Comparison of ENCODE assay signal across 8 cellular contexts in genomic region chr1:89762801-89763648, GRCh38. TPM values are rescaled to one million over a fixed set of nuclear protein-coding genes. Genes with fewer than 3 reads are reported as not detected.
A peak's percentile ranks its signal among the peaks of the same experiment; 100 is the strongest.
DNase-seq lines count a peak whose midpoint lies in the region; ATAC-seq and TF ChIP-seq lines count a peak whose summit lies in the region.

No MANE protein-coding gene starts in this region.

- H3K36me3 Mint-ChIP-seq in activated CD8-positive, alpha-beta T cell treated with anti-CD3 and anti-CD28 coated beads, Interleukin-2, amount 10 ng/mL, durations not matched to agents 7 days and 5 days (ENCODE audit: low read depth), result peaks cover 6% of the 10 kb centered on the region

- H3K4me3 Mint-ChIP-seq in activated CD8-positive, alpha-beta T cell treated with anti-CD3 and anti-CD28 coated beads, Interleukin-2, amount 10 ng/mL, durations not matched to agents 7 days and 5 days, result peak overlapping the region; percentile 76

- peak; percentile 100 for TF ChIP-seq CTCF in BJ (IDR thresholded peaks at IDR 0.05; ENCODE audit: insufficient read depth, low read depth, low read length)

- H3K27me3 ChIP-seq in BJ (ENCODE audit: control insufficient read depth, insufficient read depth, low read length), result no peaks in the 10 kb centered on the region

- ATAC-seq in GM19035 (IDR thresholded peaks at IDR 0.05; ENCODE audit: unreplicated experiment) (peak; percentile 99), HG03378 (IDR thresholded peaks at IDR 0.05; ENCODE audit: unreplicated experiment) (peak; percentile 90)
- ATAC-seq in activated CD8-positive, alpha-beta T cell treated with anti-CD3 and anti-CD28 coated beads, Interleukin-2, amount 10 ng/mL, durations not matched to agents 7 days and 5 days, result peak; percentile 100

- H3K27ac Mint-ChIP-seq in activated CD8-positive, alpha-beta T cell treated with anti-CD3 and anti-CD28 coated beads, Interleukin-2, amount 10 ng/mL, durations not matched to agents 7 days and 5 days, result peak overlapping the region; percentile 82

- H3K4me1 Mint-ChIP-seq in activated CD8-positive, alpha-beta T cell treated with anti-CD3 and anti-CD28 coated beads, Interleukin-2, amount 10 ng/mL, durations not matched to agents 7 days and 5 days (ENCODE audit: low read depth), result peaks cover 56% of the 10 kb centered on the region

- no peaks in the 10 kb centered on the region for H3K27me3 Mint-ChIP-seq in activated CD8-positive, alpha-beta T cell treated with anti-CD3 and anti-CD28 coated beads, Interleukin-2, amount 10 ng/mL, durations not matched to agents 7 days and 5 days (ENCODE audit: low read depth)

- POLR2A ChIA-PET in BJ (lab: Charles Lee), result interaction anchor here (1.2 kb wide), 1 partner anchor 130 kb away, joined by 3 read pairs; the partner anchor contains the start of gene LRRC8C
- POLR2A ChIA-PET in activated CD8-positive, alpha-beta T cell treated with anti-CD3 and anti-CD28 coated beads, Interleukin-2, amount 10 ng/mL, durations not matched to agents 7 days and 5 days (lab: Charles Lee), result interaction anchor here (0.6 to 4.7 kb wide), 18 partner anchors 9 to 239 kb away, joined by 3 to 63 read pairs (median 4); partner anchors contain the start of genes LRRC8B and LRRC8C

- peak overlapping the region; percentile 51 for H3K4me3 ChIP-seq in BJ (ENCODE audit: low read depth, low read length)

- no peaks in the 10 kb centered on the region for H3K9me3 Mint-ChIP-seq in activated CD8-positive, alpha-beta T cell treated with anti-CD3 and anti-CD28 coated beads, Interleukin-2, amount 10 ng/mL, durations not matched to agents 7 days and 5 days (ENCODE audit: insufficient read depth)

- CTCF ChIA-PET in BJ (lab: Yijun Ruan, JAX), result interaction anchor here (0.6 to 7.8 kb wide), 56 partner anchors 8 to 805 kb away, joined by 3 to 110 read pairs (median 4); partner anchors contain the start of genes LRRC8B and LRRC8C
- CTCF ChIA-PET in activated CD8-positive, alpha-beta T cell treated with anti-CD3 and anti-CD28 coated beads, Interleukin-2, amount 10 ng/mL, durations not matched to agents 7 days and 5 days (lab: Charles Lee), result interaction anchor here (0.7 to 6.9 kb wide), 71 partner anchors 8 to 779 kb away, joined by 3 to 220 read pairs (median 6); partner anchors contain the start of gene LRRC8C

- no peaks in the 10 kb centered on the region for H3K36me3 ChIP-seq in BJ (ENCODE audit: control insufficient read depth, insufficient read depth, low read length)

- peak; percentile 20 for DNase-seq in BJ (ENCODE audit: low read depth)
- DNase-seq in NCI-H69 (lab: John Stamatoyannopoulos, UW), result peak; percentile 81
- peak; percentile 90 for DNase-seq in activated CD8-positive, alpha-beta T cell treated with anti-CD3 and anti-CD28 coated beads, Interleukin-2, amount 10 ng/mL, durations not matched to agents 7 days and 5 days
- peak; percentile 73 for DNase-seq in effector CD8-positive, alpha-beta T cell (lab: John Stamatoyannopoulos, UW)
- DNase-seq in medulla oblongata (ENCODE audit: extremely low spot score), result peak; percentile 91
- DNase-seq in stimulated activated CD4-positive, alpha-beta T cell treated with anti-CD3 and anti-CD28 coated beads, TNF-alpha, amount 100 ng/mL, for 4 hours (ENCODE audit: low read depth in 3 of 3), result peak; percentile 77 to 81 (median 79)

RNA-seq across cellular contexts. Expression of gene LRRC8D, which starts 57.8 kb away (rescaled TPM):
- polyA plus RNA-seq in BJ (2011; rRNA removed), result 51.9 and 54.4 TPM in 2 replicates
- polyA minus RNA-seq in BJ (2011; rRNA and poly(A)+ RNA removed), result 31.9 and 48.1 TPM in 2 replicates
- 10 to 100 TPM; 23.9 to 25.7 TPM for total RNA-seq in activated CD8-positive, alpha-beta T cell treated with anti-CD3 and anti-CD28 coated beads, Interleukin-2, amount 10 ng/mL, durations not matched to agents 7 days and 5 days

Comparison
In these comparisons a context has a peak if more than half of its experiments do, and no peak if none do; other contexts are left out.
1. Peak in every context shown above with its lines: DNase-seq, ATAC-seq and H3K4me3 ChIP-seq.
2. DNase-seq: peak in every context shown above with its lines; median percentile 91 in medulla oblongata; 90 in activated CD8-positive, alpha-beta T cell treated with anti-CD3 and anti-CD28 coated beads, Interleukin-2, amount 10 ng/mL, durations not matched to agents 7 days and 5 days; 81 in NCI-H69; 79 in stimulated activated CD4-positive, alpha-beta T cell treated with anti-CD3 and anti-CD28 coated beads, TNF-alpha, amount 100 ng/mL, for 4 hours; 73 in effector CD8-positive, alpha-beta T cell; 20 in BJ.